2 cellular contexts compared by ENCODE assay signal in the genomic region with DNA sequence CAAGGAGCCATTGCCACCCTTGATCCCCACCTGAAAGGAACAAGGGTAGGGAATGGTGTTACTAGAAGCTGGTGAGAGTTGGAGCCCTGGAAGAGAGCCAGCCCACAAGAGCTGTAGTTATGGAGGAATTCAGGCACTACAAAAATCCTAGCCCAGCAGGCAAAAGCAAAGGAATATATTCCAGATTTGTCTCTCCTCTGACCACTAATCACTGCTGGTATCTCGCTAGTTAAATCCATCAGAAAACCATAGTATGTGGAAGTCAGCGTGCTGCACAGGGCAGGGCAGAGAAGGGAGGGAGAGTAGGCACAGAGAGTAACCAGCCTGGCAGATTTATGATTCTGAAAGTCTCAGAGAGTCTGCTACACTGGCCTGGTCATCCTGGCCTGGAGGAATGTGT.
TF ChIP-seq lines count a peak whose summit lies in the region.

No MANE protein-coding gene starts in this region.

TF ChIP-seq in IMR-90, 13 proteins besides CTCF, POLR2A, EP300 and RAD21 (continued from another document):
- TF ChIP-seq, protein P1, sequence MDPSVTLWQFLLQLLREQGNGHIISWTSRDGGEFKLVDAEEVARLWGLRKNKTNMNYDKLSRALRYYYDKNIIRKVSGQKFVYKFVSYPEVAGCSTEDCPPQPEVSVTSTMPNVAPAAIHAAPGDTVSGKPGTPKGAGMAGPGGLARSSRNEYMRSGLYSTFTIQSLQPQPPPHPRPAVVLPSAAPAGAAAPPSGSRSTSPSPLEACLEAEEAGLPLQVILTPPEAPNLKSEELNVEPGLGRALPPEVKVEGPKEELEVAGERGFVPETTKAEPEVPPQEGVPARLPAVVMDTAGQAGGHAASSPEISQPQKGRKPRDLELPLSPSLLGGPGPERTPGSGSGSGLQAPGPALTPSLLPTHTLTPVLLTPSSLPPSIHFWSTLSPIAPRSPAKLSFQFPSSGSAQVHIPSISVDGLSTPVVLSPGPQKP (IDR thresholded peaks at IDR 0.05; ENCODE audit: borderline replicate concordance, low read depth, low read length), result no peak
- no peak for TF ChIP-seq NFE2L2 (IDR thresholded peaks at IDR 0.05; ENCODE audit: low read depth, low read length)
- no peak for TF ChIP-seq CHD1 (IDR thresholded peaks at IDR 0.05; ENCODE audit: low read depth, low read length)
- TF ChIP-seq MAFK (IDR thresholded peaks at IDR 0.05; ENCODE audit: low read depth, low read length), result no peak
- no peak for TF ChIP-seq MAZ (IDR thresholded peaks at IDR 0.05; ENCODE audit: borderline replicate concordance, low read depth, low read length)
- TF ChIP-seq SMC3 (IDR thresholded peaks at IDR 0.05; ENCODE audit: low read depth, low read length), result no peak
- TF ChIP-seq BHLHE40 (IDR thresholded peaks at IDR 0.05; ENCODE audit: low read depth, low read length), result no peak
- TF ChIP-seq RFX5 (IDR thresholded peaks at IDR 0.05; ENCODE audit: low read depth, low read length), result no peak
- TF ChIP-seq USF2 (IDR thresholded peaks at IDR 0.05; ENCODE audit: low read depth, low read length), result no peak
- no peak for TF ChIP-seq FOS (IDR thresholded peaks at IDR 0.05; ENCODE audit: low read depth, low read length)
- no peak for TF ChIP-seq RCOR1 (IDR thresholded peaks at IDR 0.05; ENCODE audit: insufficient replicate concordance, low read length)

TF ChIP-seq in K562, 482 proteins besides CTCF, POLR2A, EP300 and RAD21 (continued from another document):
- TF ChIP-seq ZNF318 (IDR thresholded peaks at IDR 0.05; ENCODE audit: borderline replicate concordance in 1 of 2, low read depth in 1 of 2), result no peak
- no peak for TF ChIP-seq HNRNPLL (IDR thresholded peaks at IDR 0.05; ENCODE audit: low read depth, low read length, poor library complexity, severe bottlenecking)
- TF ChIP-seq PBX2 (CRISPR knock-in tag; IDR thresholded peaks at IDR 0.05; ENCODE audit: low read depth), result no peak
- peak; percentile 33; the same call in 1 of the 2 replicates for TF ChIP-seq PBX2 (tag; conservative IDR thresholded peaks at IDR 0.05; ENCODE audit: low read depth)
- TF ChIP-seq ZNF23 (CRISPR knock-in tag; IDR thresholded peaks at IDR 0.05), result no peak
- TF ChIP-seq ATF3 (IDR thresholded peaks at IDR 0.05), result no peak
- TF ChIP-seq ATF3 (CRISPR knock-in tag; conservative IDR thresholded peaks at IDR 0.05), result no peak
TF ChIP-seq in K562: peak in this region for 1.
